28 cellular contexts compared by ENCODE assay signal in genomic region chr5:162334944-162335343, GRCh38.
"Had no signal": no experiment of that assay in that cellular context is flagged by ENCODE, and none has a peak within 500 bp of the region (broad histone marks: within the 10 kb centered on the region; RNA-seq: fewer than 3 reads in every experiment).

No MANE protein-coding gene starts in this region.

- H3K4me1 Mint-ChIP-seq: immature natural killer cell; naive thymus-derived CD8-positive, alpha-beta T cell; nephron; neural crest cell; stimulated activated memory B cell treated with anti-CD40 and anti-IgM and Interleukin-4, amounts not matched to agents 10 μg/mL and 1 μg/mL and 100 μg/mL, for 72 hours; stimulated activated naive CD8-positive, alpha-beta T cell treated with anti-CD3 and anti-CD28 coated beads, Interleukin-15, amount 100 ng/mL, for 72 hours had no signal

- H3K4me3 ChIP-seq: left lung, lower lobe of right lung, pancreas, prostate gland, skin epidermis, spleen, thyroid gland, upper lobe of right lung had no signal

- H3K27me3 ChIP-seq: left lung, pancreas, spleen, thyroid gland, upper lobe of right lung had no signal

- H3K9me3 ChIP-seq: pancreas, prostate gland, thyroid gland, upper lobe of right lung had no signal

- H3K36me3 ChIP-seq: left lung, lower lobe of right lung, pancreas, prostate gland, spleen, thyroid gland, upper lobe of right lung had no signal

- H3K4me1 ChIP-seq: left lung, lower lobe of right lung, pancreas, prostate gland, spleen, thyroid gland, upper lobe of right lung had no signal

- H3K36me3 Mint-ChIP-seq: immature natural killer cell; naive thymus-derived CD8-positive, alpha-beta T cell; stimulated activated memory B cell treated with anti-CD40 and anti-IgM and Interleukin-4, amounts not matched to agents 10 μg/mL and 1 μg/mL and 100 μg/mL, for 72 hours had no signal

- H3K4me3 Mint-ChIP-seq: immature natural killer cell; naive thymus-derived CD8-positive, alpha-beta T cell; nephron; neural crest cell; stimulated activated memory B cell treated with anti-CD40 and anti-IgM and Interleukin-4, amounts not matched to agents 10 μg/mL and 1 μg/mL and 100 μg/mL, for 72 hours; stimulated activated naive CD8-positive, alpha-beta T cell treated with anti-CD3 and anti-CD28 coated beads, Interleukin-15, amount 100 ng/mL, for 72 hours had no signal

- DNase-seq: hypothalamus; immature natural killer cell; kidney; left colon; left lung; lower lobe of right lung; mammary epithelial cell; mesenchymal stem cell; naive thymus-derived CD8-positive, alpha-beta T cell; nucleus accumbens; pancreas; posterior cingulate gyrus; retina; right cardiac atrium; spleen; stimulated activated CD4-positive, alpha-beta T cell treated with anti-CD3 and anti-CD28 coated beads, Interleukin-4, amount 100 ng/mL, for 24 hours; stimulated activated naive CD4-positive, alpha-beta T cell treated with Interleukin-2 at 50 U/mL for 16 hours; stimulated activated naive CD8-positive, alpha-beta T cell treated with anti-CD3 and anti-CD28 coated beads, Interleukin-15, amount 100 ng/mL, for 72 hours; substantia nigra; thyroid gland; trophoblast cell; upper lobe of right lung had no signal

- H3K27ac Mint-ChIP-seq: immature natural killer cell; naive thymus-derived CD8-positive, alpha-beta T cell; nephron; stimulated activated memory B cell treated with anti-CD40 and anti-IgM and Interleukin-4, amounts not matched to agents 10 μg/mL and 1 μg/mL and 100 μg/mL, for 72 hours; stimulated activated naive CD8-positive, alpha-beta T cell treated with anti-CD3 and anti-CD28 coated beads, Interleukin-15, amount 100 ng/mL, for 72 hours had no signal

- ATAC-seq: left colon; left lung; lower lobe of right lung; naive thymus-derived CD8-positive, alpha-beta T cell; pancreas; right cardiac atrium; sciatic nerve; stimulated activated memory B cell treated with anti-CD40 and anti-IgM and Interleukin-4, amounts not matched to agents 10 μg/mL and 1 μg/mL and 100 μg/mL, for 72 hours; stimulated activated naive CD8-positive, alpha-beta T cell treated with anti-CD3 and anti-CD28 coated beads, Interleukin-15, amount 100 ng/mL, for 72 hours; upper lobe of right lung had no signal

- H3K27me3 Mint-ChIP-seq: naive thymus-derived CD8-positive, alpha-beta T cell; stimulated activated memory B cell treated with anti-CD40 and anti-IgM and Interleukin-4, amounts not matched to agents 10 μg/mL and 1 μg/mL and 100 μg/mL, for 72 hours; stimulated activated naive CD8-positive, alpha-beta T cell treated with anti-CD3 and anti-CD28 coated beads, Interleukin-15, amount 100 ng/mL, for 72 hours had no signal

- H3K27ac ChIP-seq: left lung, lower lobe of right lung, pancreas, prostate gland, skin epidermis, spleen, thyroid gland, upper lobe of right lung had no signal
